Comparison of ENCODE assay signal across 1 cellular context in genomic region chr14:34676516-34677211, GRCh38.
TF ChIP-seq lines count a peak whose summit lies in the region.

No MANE protein-coding gene starts in this region.

TF ChIP-seq in HepG2, 621 proteins besides CTCF, POLR2A, EP300 and RAD21 (continued from another document):
- TF ChIP-seq AFF4 (CRISPR knock-in tag; IDR thresholded peaks at IDR 0.05): no peak
- no peak for TF ChIP-seq ZNF256 (CRISPR knock-in tag; conservative IDR thresholded peaks at IDR 0.05)
- TF ChIP-seq UBTF (CRISPR knock-in tag; IDR thresholded peaks at IDR 0.05): no peak
